In genomic region chr12:1421091-1421902, GRCh38 we compare ENCODE assay signal across 17 cellular contexts.
"Had no signal": no experiment of that assay in that cellular context is flagged by ENCODE, and none has a peak within 500 bp of the region (broad histone marks: within the 10 kb centered on the region; RNA-seq: fewer than 3 reads in every experiment).

No MANE protein-coding gene starts in this region.

- H3K4me3 ChIP-seq: dorsolateral prefrontal cortex, heart left ventricle, lung, mucosa of descending colon, sigmoid colon, upper lobe of left lung had no signal

- H3K36me3 ChIP-seq: sigmoid colon, WERI-Rb-1 had no signal

- H3K4me1 ChIP-seq: sigmoid colon had no signal

- DNase-seq: activated CD4-positive, alpha-beta memory T cell treated with anti-CD3 and anti-CD28 coated beads, Interleukin-2, amount 10 ng/mL, durations not matched to agents 7 days and 5 days; activated CD4-positive, alpha-beta T cell treated with anti-CD3 and anti-CD28 coated beads for 36 hours; activated gamma-delta T cell treated with Interleukin-2 at 50 U/mL for 16 hours; activated T-cell treated with anti-CD3 and anti-CD28 coated beads, Interleukin-2, amount 50 U/mL, for 48 hours; aorta; dorsolateral prefrontal cortex; foreskin melanocyte; heart left ventricle; left colon; mucosa of descending colon; natural killer cell; sigmoid colon; stimulated activated CD4-positive, alpha-beta T cell treated with anti-CD3 and anti-CD28 coated beads, Interleukin-2, amount 100 ng/mL, for 24 hours; stimulated activated naive CD4-positive, alpha-beta T cell; upper lobe of left lung; WERI-Rb-1 had no signal

- H3K27ac ChIP-seq: dorsolateral prefrontal cortex, heart left ventricle, sigmoid colon, upper lobe of left lung, WERI-Rb-1 had no signal

- H3K4me3 Mint-ChIP-seq: activated CD4-positive, alpha-beta memory T cell treated with anti-CD3 and anti-CD28 coated beads, Interleukin-2, amount 10 ng/mL, durations not matched to agents 7 days and 5 days; activated CD4-positive, alpha-beta T cell treated with anti-CD3 and anti-CD28 coated beads for 36 hours; natural killer cell had no signal

- H3K9me3 Mint-ChIP-seq: natural killer cell had no signal

- H3K27me3 Mint-ChIP-seq: activated CD4-positive, alpha-beta memory T cell treated with anti-CD3 and anti-CD28 coated beads, Interleukin-2, amount 10 ng/mL, durations not matched to agents 7 days and 5 days; activated CD4-positive, alpha-beta T cell treated with anti-CD3 and anti-CD28 coated beads for 36 hours had no signal

- H3K27me3 ChIP-seq: dorsolateral prefrontal cortex, heart left ventricle, sigmoid colon, upper lobe of left lung had no signal

- H3K27ac Mint-ChIP-seq: activated CD4-positive, alpha-beta T cell treated with anti-CD3 and anti-CD28 coated beads for 36 hours; natural killer cell had no signal
